9 cellular contexts compared by ENCODE assay signal in the genomic region with DNA sequence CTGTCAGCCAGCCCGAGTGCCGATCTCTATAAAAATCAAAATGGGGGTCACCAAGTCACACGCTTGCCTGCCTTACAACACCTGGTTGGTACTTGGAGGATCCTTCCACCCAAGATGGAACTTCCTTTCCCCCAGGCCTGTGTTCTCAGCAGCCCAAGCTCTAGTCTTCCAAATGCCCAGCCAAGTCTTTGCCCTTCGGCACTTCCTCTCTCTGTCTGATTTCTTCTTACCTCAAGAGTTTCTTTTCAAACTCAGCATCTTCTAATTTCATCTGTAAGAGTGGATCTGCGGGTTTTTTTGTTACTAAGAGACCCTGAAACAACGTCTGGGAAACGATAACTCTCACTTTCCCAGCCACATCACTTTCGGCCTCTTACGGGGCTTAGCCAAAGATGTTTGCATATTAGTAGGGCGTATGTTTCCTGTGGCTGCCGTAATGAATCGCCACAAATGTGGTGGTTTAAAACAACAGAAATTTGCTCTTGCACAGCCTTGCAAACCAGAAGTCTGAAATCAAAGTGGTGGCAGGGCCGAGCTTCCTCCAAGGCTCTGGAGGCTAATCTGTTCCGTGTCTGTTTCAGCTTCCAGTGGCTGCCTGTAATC.
DNase-seq lines count a peak whose midpoint lies in the region; ATAC-seq and TF ChIP-seq lines count a peak whose summit lies in the region.
"Had no signal": no experiment of that assay in that cellular context is flagged by ENCODE, and none has a peak within 500 bp of the region (broad histone marks: within the 10 kb centered on the region; RNA-seq: fewer than 3 reads in every experiment).

No MANE protein-coding gene starts in this region.

- DNase-seq in GM13977 (ENCODE audit: low spot score), result peak; percentile 50
- DNase-seq in NCI-H2029 (lab: John Stamatoyannopoulos, UW), result no peak
- no peak for DNase-seq in DMS53 treated with DMSO at 0.1 percent for 48 hours (lab: John Stamatoyannopoulos, UW; ENCODE audit: unreplicated experiment)
- DNase-seq in CD8-positive, alpha-beta T cell, result no peak
- DNase-seq in vagina (ENCODE audit: extremely low spot score in 2 of 2), result no peak
- DNase-seq: KG1 had no signal

- no peaks in the 10 kb centered on the region for H3K9me3 ChIP-seq in CD8-positive, alpha-beta T cell (ENCODE audit: low read length)
- no peaks in the 10 kb centered on the region for H3K9me3 ChIP-seq in vagina

- intact Hi-C loops in CD8-positive, alpha-beta T cell (cut with DNase I, micrococcal nuclease), result no loop called here
- intact Hi-C loops in vagina (cut with DNase I), result no loop called here

- CTCF ChIA-PET in CD8-positive, alpha-beta T cell (lab: Charles Lee), result no interaction called here

- no peaks in the 10 kb centered on the region for H3K36me3 ChIP-seq in CD8-positive, alpha-beta T cell (ENCODE audit: insufficient read depth, low read length)
- no peaks in the 10 kb centered on the region for H3K36me3 ChIP-seq in vagina

- no peaks in the 10 kb centered on the region for H3K36me3 Mint-ChIP-seq in activated T-helper 17 cell treated with anti-CD3 and anti-CD28 coated beads, Interleukin-2, amount 50 U/mL, for 72 hours (ENCODE audit: low read depth)
- H3K36me3 Mint-ChIP-seq in CD8-positive, alpha-beta T cell, result peaks cover 3% of the 10 kb centered on the region

- H3K4me3 ChIP-seq in CD8-positive, alpha-beta T cell (ENCODE audit: low read depth, low read length), result no peak overlapping the region
- no peak overlapping the region for H3K4me3 ChIP-seq in vagina

- ATAC-seq in GM19397 (IDR thresholded peaks at IDR 0.05; ENCODE audit: unreplicated experiment) (peak; percentile 89), HG03025 (IDR thresholded peaks at IDR 0.05; ENCODE audit: low FRiP score, unreplicated experiment) (peak; percentile 78)
- peak; percentile 68 for ATAC-seq in activated T-helper 17 cell treated with anti-CD3 and anti-CD28 coated beads, Interleukin-2, amount 50 U/mL, for 72 hours (replicated peaks)
- no peak for ATAC-seq in CD8-positive, alpha-beta T cell

- H3K4me3 Mint-ChIP-seq in activated T-helper 17 cell treated with anti-CD3 and anti-CD28 coated beads, Interleukin-2, amount 50 U/mL, for 72 hours, result no peak overlapping the region
- no peak overlapping the region for H3K4me3 Mint-ChIP-seq in CD8-positive, alpha-beta T cell

- H3K27ac ChIP-seq in CD8-positive, alpha-beta T cell (ENCODE audit: low read depth, low read length), result no peak overlapping the region
- no peak overlapping the region for H3K27ac ChIP-seq in vagina

- TF ChIP-seq POLR2A in vagina (IDR thresholded peaks at IDR 0.05), result no peak

- H3K27me3 ChIP-seq in CD8-positive, alpha-beta T cell (ENCODE audit: insufficient read depth, low read length), result no peaks in the 10 kb centered on the region
- no peaks in the 10 kb centered on the region for H3K27me3 ChIP-seq in vagina

- TF ChIP-seq CTCF in GM13977 (IDR thresholded peaks at IDR 0.05; ENCODE audit: extremely low read depth, insufficient read depth, missing control alignments) (no peak), vagina (IDR thresholded peaks at IDR 0.05) (no peak)
- TF ChIP-seq CTCF in CD8-positive, alpha-beta T cell (IDR thresholded peaks at IDR 0.05), result no peak

- in situ Hi-C loops in GM13977 (cut with MboI; ENCODE audit: low pct_unique_long_range_greater_than_20kb, low sequenced_read_pairs, unreplicated experiment), result no loop called here

- POLR2A ChIA-PET in CD8-positive, alpha-beta T cell (lab: Charles Lee), result no interaction called here

- no peaks in the 10 kb centered on the region for H3K9me3 Mint-ChIP-seq in activated T-helper 17 cell treated with anti-CD3 and anti-CD28 coated beads, Interleukin-2, amount 50 U/mL, for 72 hours
- H3K9me3 Mint-ChIP-seq in CD8-positive, alpha-beta T cell, result no peaks in the 10 kb centered on the region

- H3K4me1 ChIP-seq in CD8-positive, alpha-beta T cell (ENCODE audit: insufficient read depth, low read length), result no peaks in the 10 kb centered on the region
- no peaks in the 10 kb centered on the region for H3K4me1 ChIP-seq in vagina

- peaks cover 6% of the 10 kb centered on the region for H3K27me3 Mint-ChIP-seq in activated T-helper 17 cell treated with anti-CD3 and anti-CD28 coated beads, Interleukin-2, amount 50 U/mL, for 72 hours
- no peaks in the 10 kb centered on the region for H3K27me3 Mint-ChIP-seq in CD8-positive, alpha-beta T cell (ENCODE audit: low read depth)

- H3K27ac Mint-ChIP-seq in activated T-helper 17 cell treated with anti-CD3 and anti-CD28 coated beads, Interleukin-2, amount 50 U/mL, for 72 hours, result no peak overlapping the region
- no peak overlapping the region for H3K27ac Mint-ChIP-seq in CD8-positive, alpha-beta T cell

- H3K4me1 Mint-ChIP-seq in activated T-helper 17 cell treated with anti-CD3 and anti-CD28 coated beads, Interleukin-2, amount 50 U/mL, for 72 hours, result peaks cover 16% of the 10 kb centered on the region
- peaks cover 2% of the 10 kb centered on the region for H3K4me1 Mint-ChIP-seq in CD8-positive, alpha-beta T cell (ENCODE audit: low read depth)
